8 cellular contexts compared by ENCODE assay signal in genomic region chr17:18033442-18034099, GRCh38. TPM values are rescaled to one million over a fixed set of nuclear protein-coding genes. Genes with fewer than 3 reads are reported as not detected.
DNase-seq lines count a peak whose midpoint lies in the region; ATAC-seq, FAIRE-seq and TF ChIP-seq lines count a peak whose summit lies in the region.

No MANE protein-coding gene starts in this region.

- no peak for TF ChIP-seq POLR2A in esophagus squamous epithelium (IDR thresholded peaks at IDR 0.05)

- intact Hi-C loops in esophagus squamous epithelium (cut with DNase I) (loop anchor here (5.0 to 10.0 kb wide), 2 partner anchors 219 to 356 kb away; no protein-coding TSS in a partner anchor), aorta (cut with DNase I) (loop anchor here (1.0 to 10.0 kb wide), 5 partner anchors 149 to 352 kb away; partner anchors contain the start of gene RAI1 (in 2 of the 2))

- H3K27me3 ChIP-seq in CD4-positive, CD25-positive, alpha-beta regulatory T cell (ENCODE audit: control insufficient read depth, insufficient read depth, low read length) = no peaks in the 10 kb centered on the region
- H3K27me3 ChIP-seq in HL-60 (ENCODE audit: insufficient read depth, poor library complexity, severe bottlenecking) (no peaks in the 10 kb centered on the region), esophagus squamous epithelium (no peaks in the 10 kb centered on the region), aorta (ENCODE audit: control insufficient read depth in 1 of 2, insufficient read depth in 2 of 2, low read length in 1 of 2) (no peaks in the 10 kb centered on the region)

- peaks cover 18 to 30% (median 20%) of the 10 kb centered on the region in 4 donors for H3K4me1 Mint-ChIP-seq in CD4-positive, CD25-positive, alpha-beta regulatory T cell
- peaks cover 21 to 42% (median 39%) of the 10 kb centered on the region in 4 donors for H3K4me1 Mint-ChIP-seq in naive thymus-derived CD8-positive, alpha-beta T cell

- peak; percentile 91 for ATAC-seq in CD4-positive, CD25-positive, alpha-beta regulatory T cell (ENCODE audit: low read depth in 2 of 2)
- peak; percentile 97 to 99 for ATAC-seq in naive thymus-derived CD8-positive, alpha-beta T cell
- peak; percentile 91 for ATAC-seq in aorta (ENCODE audit: low FRiP score)

- peaks cover 13% of the 10 kb centered on the region for H3K4me1 ChIP-seq in CD4-positive, CD25-positive, alpha-beta regulatory T cell (ENCODE audit: control insufficient read depth, insufficient read depth, low read length, poor library complexity, severe bottlenecking)
- H3K4me1 ChIP-seq in esophagus squamous epithelium (peaks cover 6 to 39% (median 16%) of the 10 kb centered on the region in 3 donors), aorta (ENCODE audit: control insufficient read depth in 1 of 2, insufficient read depth in 2 of 2, low read length in 2 of 2) (no peaks in the 10 kb centered on the region)

- no peak overlapping the region for H3K4me3 ChIP-seq in CD4-positive, CD25-positive, alpha-beta regulatory T cell (ENCODE audit: low read depth, low read length)
- H3K4me3 ChIP-seq in HL-60 (replicated peaks; ENCODE audit: insufficient read depth, low read length) = no peak overlapping the region
- no peak overlapping the region for H3K4me3 ChIP-seq in esophagus squamous epithelium
- H3K4me3 ChIP-seq in aorta (ENCODE audit: low read length in 2 of 2) = no peak overlapping the region

- H3K9me3 Mint-ChIP-seq in CD4-positive, CD25-positive, alpha-beta regulatory T cell = no peaks in the 10 kb centered on the region
- no peaks in the 10 kb centered on the region for H3K9me3 Mint-ChIP-seq in naive thymus-derived CD8-positive, alpha-beta T cell

- no peaks in the 10 kb centered on the region for H3K36me3 Mint-ChIP-seq in CD4-positive, CD25-positive, alpha-beta regulatory T cell
- no peaks in the 10 kb centered on the region for H3K36me3 Mint-ChIP-seq in naive thymus-derived CD8-positive, alpha-beta T cell

- H3K36me3 ChIP-seq in CD4-positive, CD25-positive, alpha-beta regulatory T cell (ENCODE audit: control insufficient read depth, insufficient read depth, low read length) = no peaks in the 10 kb centered on the region
- H3K36me3 ChIP-seq in esophagus squamous epithelium = no peaks in the 10 kb centered on the region
- H3K36me3 ChIP-seq in aorta (ENCODE audit: control insufficient read depth in 1 of 2, insufficient read depth in 2 of 2, low read length in 1 of 2) = peaks cover 0 to 2% of the 10 kb centered on the region in 2 donors

- peak overlapping the region in 2 of 4 donors; percentile 24 to 56 for H3K4me3 Mint-ChIP-seq in CD4-positive, CD25-positive, alpha-beta regulatory T cell
- H3K4me3 Mint-ChIP-seq in naive thymus-derived CD8-positive, alpha-beta T cell = peak overlapping the region in 1 of 10 donors; percentile 2

- POLR2A ChIA-PET in naive thymus-derived CD8-positive, alpha-beta T cell (lab: Charles Lee) = interaction anchor here (0.6 to 1.3 kb wide), 9 partner anchors 12 to 471 kb away, joined by 3 to 10 read pairs (median 3); partner anchors contain the start of gene SREBF1

- no peaks in the 10 kb centered on the region for H3K9me3 ChIP-seq in CD4-positive, CD25-positive, alpha-beta regulatory T cell (ENCODE audit: control insufficient read depth in 2 of 2, low read length in 2 of 2)
- H3K9me3 ChIP-seq in esophagus squamous epithelium = no peaks in the 10 kb centered on the region
- H3K9me3 ChIP-seq in aorta (ENCODE audit: control insufficient read depth, low read length) = no peaks in the 10 kb centered on the region

- no peak overlapping the region for H3K27ac ChIP-seq in CD4-positive, CD25-positive, alpha-beta regulatory T cell (ENCODE audit: insufficient read depth, low read length, poor library complexity, severe bottlenecking)
- H3K27ac ChIP-seq in HL-60 (replicated peaks) = no peak overlapping the region
- H3K27ac ChIP-seq in esophagus squamous epithelium = peak overlapping the region in 1 of 4 donors; percentile 25
- no peak overlapping the region for H3K27ac ChIP-seq in aorta (ENCODE audit: low read depth in 1 of 2, low read length in 2 of 2)

- H3K27me3 Mint-ChIP-seq in CD4-positive, CD25-positive, alpha-beta regulatory T cell = no peaks in the 10 kb centered on the region
- no peaks in the 10 kb centered on the region for H3K27me3 Mint-ChIP-seq in naive thymus-derived CD8-positive, alpha-beta T cell

- FAIRE-seq in GM19239 (lab: Jason Lieb, UNC) = peak; percentile 91

- H3K27ac Mint-ChIP-seq in CD4-positive, CD25-positive, alpha-beta regulatory T cell = no peak overlapping the region
- peak overlapping the region in 6 of 10 donors; percentile 8 to 81 (median 44) for H3K27ac Mint-ChIP-seq in naive thymus-derived CD8-positive, alpha-beta T cell

- TF ChIP-seq CTCF in HL-60 (IDR thresholded peaks at IDR 0.05; ENCODE audit: insufficient read depth, low read length) = no peak
- peak in 5 of 6 experiments; percentile 52 to 84 (median 75) for TF ChIP-seq CTCF in esophagus squamous epithelium (IDR thresholded peaks at IDR 0.05)

- peak; percentile 41 to 87 (median 79) for DNase-seq in CD4-positive, CD25-positive, alpha-beta regulatory T cell
- DNase-seq in GM19239 (ENCODE audit: insufficient read length, low spot score) = peak; percentile 64
- DNase-seq in HL-60 (ENCODE audit: low read depth in 1 of 2, low spot score in 1 of 2) = peak; percentile 33 to 57
- DNase-seq in NCI-H69 (lab: John Stamatoyannopoulos, UW) = peak; percentile 87
- peak; percentile 22 to 47 for DNase-seq in activated CD4-positive, alpha-beta T cell treated with anti-CD3 and anti-CD28 coated beads, Interleukin-2, amount 50 U/mL, for 48 hours
- DNase-seq in esophagus squamous epithelium (lab: John Stamatoyannopoulos, UW) = no peak
- DNase-seq in naive thymus-derived CD8-positive, alpha-beta T cell = peak in 9 of 10 donors; percentile 28 to 78 (median 65)
- no peak for DNase-seq in aorta

- 22 to 23% methylated on average over 3 to 5 of the region's 5 CpGs for WGBS in esophagus squamous epithelium, 2 donors
- WGBS in aorta, 2 donors = 24 to 27% methylated on average over 5 of the region's 5 CpGs

RNA-seq across cellular contexts. Expression of gene ATPAF2, which starts 5.4 kb away (rescaled TPM):
- total RNA-seq in CD4-positive, CD25-positive, alpha-beta regulatory T cell = 25.1 TPM
- 10 to 100 TPM; 10.9 to 16.4 (median 13.0) TPM for polyA plus RNA-seq in CD4-positive, CD25-positive, alpha-beta regulatory T cell
- total RNA-seq in esophagus squamous epithelium (10 to 100 TPM; 15.8 to 26.9 (median 20.7) TPM), aorta (10 to 100 TPM; 16.3 to 19.9 TPM)
- 10 to 100 TPM; 22.0 to 28.7 TPM for total RNA-seq in naive thymus-derived CD8-positive, alpha-beta T cell
- polyA plus RNA-seq in naive thymus-derived CD8-positive, alpha-beta T cell = 10 to 100 TPM; 15.3 to 21.8 (median 21.2) TPM
- 10 to 100 TPM in 1 of 2 donors, 1 to 10 TPM in 1; 7.1 to 18.4 TPM for polyA plus RNA-seq in aorta

RNA-seq across cellular contexts. Expression of gene GID4, which starts 5.6 kb away (rescaled TPM):
- total RNA-seq in CD4-positive, CD25-positive, alpha-beta regulatory T cell = 7.3 TPM
- 1 to 10 TPM; 5.1 to 7.0 (median 5.2) TPM for polyA plus RNA-seq in CD4-positive, CD25-positive, alpha-beta regulatory T cell
- 10 to 100 TPM in 2 of 4 donors, 1 to 10 TPM in 2; 7.5 to 18.1 (median 11.6) TPM for total RNA-seq in esophagus squamous epithelium
- 10 to 100 TPM; 10.4 to 10.7 TPM for total RNA-seq in naive thymus-derived CD8-positive, alpha-beta T cell
- polyA plus RNA-seq in naive thymus-derived CD8-positive, alpha-beta T cell = 1 to 10 TPM; 3.4 to 7.1 (median 6.0) TPM
- 10 to 100 TPM; 11.4 to 14.1 TPM for total RNA-seq in aorta
- polyA plus RNA-seq in aorta = 1 to 10 TPM; 7.5 to 8.1 TPM

RNA-seq across cellular contexts. Expression of gene DRG2, which starts 54.2 kb away (rescaled TPM):
- 54.5 TPM for total RNA-seq in CD4-positive, CD25-positive, alpha-beta regulatory T cell
- polyA plus RNA-seq in CD4-positive, CD25-positive, alpha-beta regulatory T cell = 10 to 100 TPM; 36.4 to 45.3 (median 41.4) TPM
- total RNA-seq in esophagus squamous epithelium = 10 to 100 TPM; 31.8 to 45.4 (median 37.9) TPM
- total RNA-seq in naive thymus-derived CD8-positive, alpha-beta T cell = 10 to 100 TPM; 48.6 to 49.4 TPM
- polyA plus RNA-seq in naive thymus-derived CD8-positive, alpha-beta T cell = 10 to 100 TPM; 38.8 to 45.2 (median 45.2) TPM
- total RNA-seq in aorta = 10 to 100 TPM; 28.7 to 33.7 TPM
- 10 to 100 TPM; 16.0 to 52.3 TPM for polyA plus RNA-seq in aorta

Comparison
In these comparisons a context has a peak if more than half of its experiments do, and no peak if none do; other contexts are left out.
1. DNase-seq: peak in CD4-positive, CD25-positive, alpha-beta regulatory T cell (3 of 3), GM19239 (single experiment), HL-60 (2 of 2), NCI-H69 (single experiment), activated CD4-positive, alpha-beta T cell treated with anti-CD3 and anti-CD28 coated beads, Interleukin-2, amount 50 U/mL, for 48 hours (2 of 2) and naive thymus-derived CD8-positive, alpha-beta T cell (9 of 10); none in esophagus squamous epithelium (single experiment) and aorta (0 of 2).
2. H3K27ac Mint-ChIP-seq: peak in naive thymus-derived CD8-positive, alpha-beta T cell (6 of 10); none in CD4-positive, CD25-positive, alpha-beta regulatory T cell (0 of 3).
3. Peak in every context shown above with its lines, with median percentiles within 50 percentile points of each other: ATAC-seq.